8 cellular contexts compared by ENCODE assay signal in genomic region chr14:63864819-63865218, GRCh38. TPM values are rescaled to one million over a fixed set of nuclear protein-coding genes. Genes with fewer than 3 reads are reported as not detected.
DNase-seq lines count a peak whose midpoint lies in the region; ATAC-seq and TF ChIP-seq lines count a peak whose summit lies in the region.
"Not testable (repeated sequence)": the region's sequence is repeated elsewhere in the genome, so short reads cannot be mapped to it uniquely, and the experiment has no call there.

No MANE protein-coding gene starts in this region.

- H2AFZ ChIP-seq in PC-9, result peak overlapping the region; percentile 78; the same call in 1 of the 2 replicates

- not testable (repeated sequence) for H3K9me2 ChIP-seq in PC-9 (ENCODE audit: insufficient read depth)

- H3F3A ChIP-seq in PC-9 (ENCODE audit: insufficient read depth, low read depth), result peaks cover 22% of the 10 kb centered on the region

- peak overlapping the region; percentile 99 for H3K27ac Mint-ChIP-seq in activated naive CD8-positive, alpha-beta T cell
- peak overlapping the region; percentile 93 to 100 (median 99) for H3K27ac Mint-ChIP-seq in naive thymus-derived CD4-positive, alpha-beta T cell

- H3K9me3 Mint-ChIP-seq in activated naive CD8-positive, alpha-beta T cell (ENCODE audit: low read depth); naive thymus-derived CD4-positive, alpha-beta T cell: not testable (repeated sequence)

- H3K4me1 ChIP-seq in PC-9 (replicated peaks; ENCODE audit: insufficient read depth), result peaks cover 59% of the 10 kb centered on the region
- peaks cover 32 to 94% (median 42%) of the 10 kb centered on the region in 3 donors for H3K4me1 ChIP-seq in esophagus squamous epithelium
- H3K4me1 ChIP-seq in naive thymus-derived CD4-positive, alpha-beta T cell (ENCODE audit: control insufficient read depth in 2 of 2, insufficient read depth in 2 of 2, low read length in 2 of 2), result peaks cover 48 to 81% of the 10 kb centered on the region in 2 donors
- peaks cover 13% of the 10 kb centered on the region for H3K4me1 ChIP-seq in testis

- not testable (repeated sequence) for H3K9me3 ChIP-seq in PC-9 (ENCODE audit: insufficient read depth, low read depth); esophagus squamous epithelium; naive thymus-derived CD4-positive, alpha-beta T cell (ENCODE audit: control insufficient read depth in 2 of 3, low read length in 3 of 3); testis

- CTCF ChIA-PET in PC-9 (lab: Charles Lee), result not testable (repeated sequence)
- CTCF ChIA-PET in naive thymus-derived CD4-positive, alpha-beta T cell (lab: Charles Lee), result interaction anchor here (0.7 to 1.3 kb wide), 4 partner anchors 10 to 156 kb away, joined by 3 to 5 read pairs (median 3); partner anchors contain the start of gene SYNE2

- H4K20me1 ChIP-seq in PC-9 (ENCODE audit: insufficient read depth), result not testable (repeated sequence)

- H3K27ac ChIP-seq in PC-9 (peak overlapping the region; percentile 84), esophagus squamous epithelium (peak overlapping the region; percentile 79 to 88 (median 86)), testis (peak overlapping the region; percentile 62 to 67)
- peak overlapping the region; percentile 84 for H3K27ac ChIP-seq in naive thymus-derived CD4-positive, alpha-beta T cell (ENCODE audit: low read depth, low read length)

- ATAC-seq in GM21528 (IDR thresholded peaks at IDR 0.05; ENCODE audit: low FRiP score, unreplicated experiment) (peak; percentile 45), HG03135 (IDR thresholded peaks at IDR 0.05; ENCODE audit: unreplicated experiment) (peak; percentile 31)
- peak; percentile 40 for ATAC-seq in naive thymus-derived CD4-positive, alpha-beta T cell

- not testable (repeated sequence) for TF ChIP-seq POLR2A in esophagus squamous epithelium (IDR thresholded peaks at IDR 0.05); testis (IDR thresholded peaks at IDR 0.05)

- H3K4me1 Mint-ChIP-seq in activated naive CD8-positive, alpha-beta T cell (ENCODE audit: low read depth), result peaks cover 72% of the 10 kb centered on the region
- peaks cover 41 to 87% (median 70%) of the 10 kb centered on the region in 7 donors for H3K4me1 Mint-ChIP-seq in naive thymus-derived CD4-positive, alpha-beta T cell

- peak overlapping the region; percentile 80 for H3K4me3 Mint-ChIP-seq in activated naive CD8-positive, alpha-beta T cell
- peak overlapping the region; percentile 75 to 93 (median 86) for H3K4me3 Mint-ChIP-seq in naive thymus-derived CD4-positive, alpha-beta T cell

- not testable (repeated sequence) for H3K27me3 ChIP-seq in GM06990 (replicated peaks; ENCODE audit: control insufficient read depth, insufficient read depth, low read length); PC-9 (ENCODE audit: insufficient read depth, low read depth); esophagus squamous epithelium; naive thymus-derived CD4-positive, alpha-beta T cell (ENCODE audit: control insufficient read depth in 2 of 2, insufficient read depth in 2 of 2, low read length in 2 of 2); testis

- H3K36me3 Mint-ChIP-seq in activated naive CD8-positive, alpha-beta T cell, result not testable (repeated sequence)
- peaks cover 0 to 31% (median 0%) of the 10 kb centered on the region in 5 donors for H3K36me3 Mint-ChIP-seq in naive thymus-derived CD4-positive, alpha-beta T cell

- TSS peak; percentile 24 for BruUV-seq in PC-9 (replicated peaks; lab: Mats Ljungman, UMichigan)

- DNase-seq in GM06990 (ENCODE audit: extremely low read depth, insufficient read length); PC-9; esophagus squamous epithelium (lab: John Stamatoyannopoulos, UW); testis: not testable (repeated sequence)
- DNase-seq in naive thymus-derived CD4-positive, alpha-beta T cell, result peak in 1 of 9 donors; percentile 16

- H3K79me2 ChIP-seq in PC-9 (ENCODE audit: low read depth), result peaks cover 51% of the 10 kb centered on the region

- not testable (repeated sequence) for H3K27me3 Mint-ChIP-seq in activated naive CD8-positive, alpha-beta T cell; naive thymus-derived CD4-positive, alpha-beta T cell

- peak overlapping the region; percentile 80 for H3K4me2 ChIP-seq in PC-9

- WGBS in esophagus squamous epithelium, 2 donors, result 0 to 5% methylated on average over 1 of the region's 2 CpGs
- 25 to 29% methylated on average over 1 of the region's 2 CpGs for WGBS in testis, 2 donors

- intact Hi-C loops in PC-9 (cut with micrococcal nuclease; ENCODE audit: unreplicated experiment), result loop anchor here (1.0 kb wide), 2 partner anchors 12 to 31 kb away; partner anchors contain the start of gene SYNE2
- intact Hi-C loops in esophagus squamous epithelium (cut with DNase I); testis (cut with DNase I; ENCODE audit: low total_unique reads): not testable (repeated sequence)
- intact Hi-C loops in naive thymus-derived CD4-positive, alpha-beta T cell (cut with micrococcal nuclease), result loop anchor here (1.0 to 10.0 kb wide), 9 partner anchors 12 to 1060 kb away; partner anchors contain the start of genes SYNE2 (in 2 of the 2), ZBTB25 (in 2 of the 2), PPP2R5E (in 1 of the 2) and WDR89 (in 1 of the 2)

- not testable (repeated sequence) for H3K36me3 ChIP-seq in GM06990 (ENCODE audit: control insufficient read depth, insufficient read depth, low read length); PC-9 (ENCODE audit: low read depth); esophagus squamous epithelium; naive thymus-derived CD4-positive, alpha-beta T cell (ENCODE audit: control insufficient read depth in 2 of 3, insufficient read depth in 3 of 3, low read length in 3 of 3); testis (ENCODE audit: low read depth, missing control alignments)

- POLR2A ChIA-PET in PC-9 (lab: Charles Lee; ENCODE audit: unreplicated experiment), result interaction anchor here (0.6 to 0.7 kb wide), 3 partner anchors 43 to 321 kb away, joined by 3 to 8 read pairs (median 7); no protein-coding TSS in a partner anchor
- POLR2A ChIA-PET in naive thymus-derived CD4-positive, alpha-beta T cell (lab: Charles Lee), result interaction anchor here (1.0 to 3.3 kb wide), 4 partner anchors 9 to 81 kb away, joined by 3 to 45 read pairs (median 14); partner anchors contain the start of gene SYNE2

- peak overlapping the region; percentile 36 for H3K4me3 ChIP-seq in GM06990 (replicated peaks; ENCODE audit: low read depth, low read length)
- H3K4me3 ChIP-seq in PC-9, result peak overlapping the region; percentile 29; the same call in 1 of the 2 replicates
- H3K4me3 ChIP-seq in esophagus squamous epithelium, result peak overlapping the region in 3 of 4 donors; percentile 10 to 45 (median 28)
- H3K4me3 ChIP-seq in naive thymus-derived CD4-positive, alpha-beta T cell (ENCODE audit: low read length), result peak overlapping the region; percentile 36
- H3K4me3 ChIP-seq in testis, result not testable (repeated sequence)

- not testable (repeated sequence) for TF ChIP-seq CTCF in GM06990 (IDR thresholded peaks at IDR 0.05; ENCODE audit: insufficient read depth, low read length, poor library complexity, severe bottlenecking); PC-9 (conservative IDR thresholded peaks at IDR 0.05); esophagus squamous epithelium (IDR thresholded peaks at IDR 0.05); testis (IDR thresholded peaks at IDR 0.05)

RNA-seq across cellular contexts. Expression of gene SYNE2, which starts 12.0 kb away (rescaled TPM):
- 90.3 and 94.2 TPM in 2 replicates for total RNA-seq in PC-9 (2021)
- 100 to 1,000 TPM; 128 to 197 (median 145) TPM for total RNA-seq in esophagus squamous epithelium
- total RNA-seq in naive thymus-derived CD4-positive, alpha-beta T cell, result 100 to 1,000 TPM in 4 of 5 experiments, 10 to 100 TPM in 1; 77.7 to 170 (median 149) TPM
- 10 to 100 TPM; 22.4 to 29.2 TPM for polyA plus RNA-seq in naive thymus-derived CD4-positive, alpha-beta T cell
- total RNA-seq in testis, result 100 to 1,000 TPM; 511 to 519 TPM
- polyA plus RNA-seq in testis (ENCODE audit: insufficient read depth, low read depth, low replicate concordance), result 74.6 TPM
